Comparison of ENCODE assay signal across 8 cellular contexts in genomic region chrX:136767104-136767941, GRCh38. TPM values are rescaled to one million over a fixed set of nuclear protein-coding genes. Genes with fewer than 3 reads are reported as not detected.
A peak's percentile ranks its signal among the peaks of the same experiment; 100 is the strongest.
DNase-seq lines count a peak whose midpoint lies in the region; ATAC-seq, FAIRE-seq and TF ChIP-seq lines count a peak whose summit lies in the region.

No MANE protein-coding gene starts in this region.

- no peaks in the 10 kb centered on the region for H3K9me3 Mint-ChIP-seq in Caco-2 (ENCODE audit: unreplicated experiment)
- H3K9me3 Mint-ChIP-seq in neural progenitor cell: peaks cover 19% of the 10 kb centered on the region

- peaks cover 11% of the 10 kb centered on the region for H3F3A ChIP-seq in neural progenitor cell (ENCODE audit: low read depth)

- H3K4me2 ChIP-seq in OCI-LY7 (ENCODE audit: low read length) (peak overlapping the region; percentile 93), neural progenitor cell (peak overlapping the region; percentile 78)

- POLR2A ChIA-PET in Caco-2 (lab: Charles Lee): no interaction called here
- POLR2A ChIA-PET in OCI-LY7 (lab: Charles Lee): interaction anchor here (1.2 kb wide), 2 partner anchors 11 to 12 kb away, joined by 4 to 5 read pairs; no protein-coding TSS in a partner anchor

- H3K9me2 ChIP-seq in OCI-LY7 (ENCODE audit: insufficient read depth, low read length): no peaks in the 10 kb centered on the region

- ATAC-seq in GM19397 (IDR thresholded peaks at IDR 0.05; ENCODE audit: unreplicated experiment): peak; percentile 82
- ATAC-seq in HG03439 (IDR thresholded peaks at IDR 0.05; ENCODE audit: unreplicated experiment): peak; percentile 82

- H3K27ac Mint-ChIP-seq in Caco-2 (ENCODE audit: unreplicated experiment) (no peak overlapping the region), neural progenitor cell (no peak overlapping the region)

- DNase-seq in Caco-2 (peak in 1 of 2 experiments; percentile 21), OCI-LY7 (ENCODE audit: low spot score) (peak; percentile 73), activated gamma-delta T cell (lab: John Stamatoyannopoulos, UW) (peak; percentile 27), frontal cortex (ENCODE audit: low spot score in 2 of 2) (peak; percentile 47 to 58), neural progenitor cell (ENCODE audit: low spot score) (peak; percentile 74), vagina (ENCODE audit: extremely low spot score in 2 of 2) (no peak)

- H3K4me1 Mint-ChIP-seq in Caco-2 (ENCODE audit: low read depth, unreplicated experiment) (no peaks in the 10 kb centered on the region), neural progenitor cell (peaks cover 9% of the 10 kb centered on the region)

- no peak for TF ChIP-seq POLR2A in vagina (IDR thresholded peaks at IDR 0.05)

- H3K27ac ChIP-seq in OCI-LY7 (ENCODE audit: low read depth, low read length, poor library complexity, severe bottlenecking) (peak overlapping the region; percentile 71), neural progenitor cell (no peak overlapping the region), vagina (peak overlapping the region; percentile 91)

- TF ChIP-seq CTCF in Caco-2 (IDR thresholded peaks at IDR 0.05; ENCODE audit: insufficient read depth in 1 of 2, low read depth in 1 of 2, low read length in 1 of 2, severe bottlenecking in 1 of 2, unreplicated experiment in 1 of 2) (peak; percentile 13 to 33), OCI-LY7 (conservative IDR thresholded peaks at IDR 0.05; ENCODE audit: low read length) (peak; percentile 55), neural progenitor cell (IDR thresholded peaks at IDR 0.05) (peak; percentile 31), vagina (IDR thresholded peaks at IDR 0.05) (peak in 1 of 3 experiments; percentile 13)

- H4K20me1 ChIP-seq in OCI-LY7 (ENCODE audit: insufficient read depth, low read length) (no peaks in the 10 kb centered on the region), neural progenitor cell (ENCODE audit: low read depth) (no peaks in the 10 kb centered on the region)

- H3K9ac ChIP-seq in neural progenitor cell: no peak overlapping the region

- CTCF ChIA-PET in Caco-2 (lab: Charles Lee): no interaction called here
- CTCF ChIA-PET in OCI-LY7 (lab: Charles Lee; ENCODE audit: unreplicated experiment): interaction anchor here (1.1 kb wide), 2 partner anchors 11 to 12 kb away, joined by 3 to 5 read pairs; no protein-coding TSS in a partner anchor

- BruUV-seq in Caco-2 (replicated peaks; lab: Mats Ljungman, UMichigan) (no TSS peak), OCI-LY7 (replicated peaks; lab: Mats Ljungman, UMichigan) (no TSS peak)

- H2AFZ ChIP-seq in OCI-LY7 (ENCODE audit: low read length): peak overlapping the region; percentile 69; the same call in 1 of the 2 replicates
- peak overlapping the region; percentile 96 for H2AFZ ChIP-seq in neural progenitor cell (replicated peaks)

- H3K27me3 ChIP-seq in Caco-2 (replicated peaks; ENCODE audit: control insufficient read depth, insufficient read depth, low read length) (no peaks in the 10 kb centered on the region), neural progenitor cell (peaks cover 24% of the 10 kb centered on the region), vagina (no peaks in the 10 kb centered on the region)

- H3K79me2 ChIP-seq in OCI-LY7 (ENCODE audit: insufficient read depth, low read depth, low read length): peaks cover 85% of the 10 kb centered on the region
- no peaks in the 10 kb centered on the region for H3K79me2 ChIP-seq in neural progenitor cell (ENCODE audit: low read depth)

- H3K4me3 Mint-ChIP-seq in Caco-2 (ENCODE audit: unreplicated experiment): no peak overlapping the region
- H3K4me3 Mint-ChIP-seq in neural progenitor cell: peak overlapping the region; percentile 82

- H3K9me3 ChIP-seq in Caco-2 (no peaks in the 10 kb centered on the region), OCI-LY7 (ENCODE audit: low read length) (no peaks in the 10 kb centered on the region), neural progenitor cell (ENCODE audit: low read depth) (peaks cover 3% of the 10 kb centered on the region), vagina (no peaks in the 10 kb centered on the region)

- H3K36me3 Mint-ChIP-seq in Caco-2 (ENCODE audit: insufficient read depth, unreplicated experiment): no peaks in the 10 kb centered on the region
- H3K36me3 Mint-ChIP-seq in neural progenitor cell: no peaks in the 10 kb centered on the region

- H3K4me3 ChIP-seq in Caco-2 (ENCODE audit: low read depth, low read length) (peak overlapping the region; percentile 22), OCI-LY7 (ENCODE audit: low read depth, low read length, poor library complexity, severe bottlenecking) (peak overlapping the region; percentile 71), neural progenitor cell (peak overlapping the region; percentile 71), vagina (peak overlapping the region; percentile 65 to 68)

- peaks cover 11% of the 10 kb centered on the region for H3K27me3 Mint-ChIP-seq in Caco-2 (ENCODE audit: insufficient read depth, unreplicated experiment)
- peaks cover 5% of the 10 kb centered on the region for H3K27me3 Mint-ChIP-seq in neural progenitor cell (ENCODE audit: insufficient read depth, low read depth)

- H3K4me1 ChIP-seq in Caco-2 (no peaks in the 10 kb centered on the region), OCI-LY7 (ENCODE audit: insufficient read depth, low read length, poor library complexity, severe bottlenecking) (peaks cover 84% of the 10 kb centered on the region), neural progenitor cell (no peaks in the 10 kb centered on the region), vagina (peaks cover 13% of the 10 kb centered on the region)

- intact Hi-C loops in Caco-2 (cut with micrococcal nuclease; ENCODE audit: unreplicated experiment) (loop anchor here (5.0 kb wide), 1 partner anchor 160 kb away; no protein-coding TSS in a partner anchor), OCI-LY7 (cut with micrococcal nuclease; ENCODE audit: unreplicated experiment) (no loop called here), vagina (cut with DNase I) (no loop called here)

- H3K36me3 ChIP-seq in Caco-2 (ENCODE audit: control insufficient read depth, insufficient read depth, low read length) (no peaks in the 10 kb centered on the region), OCI-LY7 (ENCODE audit: insufficient read depth, low read length) (peaks cover 34% of the 10 kb centered on the region), neural progenitor cell (no peaks in the 10 kb centered on the region), vagina (no peaks in the 10 kb centered on the region)

- no peak for FAIRE-seq in frontal cortex (lab: Jason Lieb, UNC)

RNA-seq across cellular contexts. Expression of gene ARHGEF6, which starts 13.4 kb away (rescaled TPM):
- total RNA-seq in Caco-2 (2022): not detected in 2 replicates
- total RNA-seq in OCI-LY7 (2014; rRNA removed; shearing (Covaris generic)): 50.8 and 52.3 TPM in 2 replicates
- 64.5 and 79.5 TPM in 2 replicates for total RNA-seq in OCI-LY7 (2022)
- 8.6 TPM for total RNA-seq in frontal cortex
- 2.0 and 3.2 TPM in 2 replicates for total RNA-seq in neural progenitor cell (ENCODE audit: low replicate concordance)
- total RNA-seq in vagina: 16.2 TPM

Comparison
In these comparisons a context has a peak if more than half of its experiments do, and no peak if none do; other contexts are left out.
1. DNase-seq: peak in OCI-LY7 (single experiment), activated gamma-delta T cell (single experiment), frontal cortex (2 of 2) and neural progenitor cell (single experiment); none in vagina (0 of 2).
2. Peak in every context shown above with its lines, with median percentiles within 50 percentile points of each other: H3K4me3 ChIP-seq.